Comparison of ENCODE assay signal across 31 cellular contexts in genomic region chr11:120020486-120020885, GRCh38.
DNase-seq lines count a peak whose midpoint lies in the region; ATAC-seq and TF ChIP-seq lines count a peak whose summit lies in the region.
"Had no signal": no experiment of that assay in that cellular context is flagged by ENCODE, and none has a peak within 500 bp of the region (broad histone marks: within the 10 kb centered on the region; RNA-seq: fewer than 3 reads in every experiment).

No MANE protein-coding gene starts in this region.

- H3K9me3 ChIP-seq in SK-N-SH = no peaks in the 10 kb centered on the region
- no peaks in the 10 kb centered on the region for H3K9me3 ChIP-seq in HEK293 (ENCODE audit: control insufficient read depth, insufficient read depth, low read depth, low read length)
- H3K9me3 ChIP-seq in smooth muscle cell (replicated peaks; ENCODE audit: low read depth) = no peaks in the 10 kb centered on the region
- H3K9me3 ChIP-seq: A549, BE2C, BLaER1, Caco-2 had no signal

- H3K4me2 ChIP-seq in SK-N-SH (no peak overlapping the region), smooth muscle cell (peak overlapping the region; percentile 38)
- H3K4me2 ChIP-seq: A549; BLaER1; BLaER1 treated with 17β-estradiol and CSF1 and Interleukin-3, amounts not matched to agents 10 nM and 100 nM had no signal

- H3K79me2 ChIP-seq in SK-N-SH (ENCODE audit: insufficient read depth) (no peaks in the 10 kb centered on the region), smooth muscle cell (ENCODE audit: low read depth) (no peaks in the 10 kb centered on the region)

- POLR2A ChIA-PET in SK-N-SH (lab: Yijun Ruan, JAX) = interaction anchor here (1.0 kb wide), 1 partner anchor 128 kb away, joined by 3 read pairs; no protein-coding TSS in a partner anchor
- POLR2A ChIA-PET in HEK293 (lab: Yijun Ruan, JAX) = no interaction called here

- DNase-seq in SK-N-SH = peak; percentile 52
- DNase-seq in smooth muscle cell (lab: John Stamatoyannopoulos, UW; ENCODE audit: unreplicated experiment) = no peak
- no peak for DNase-seq in amygdala (lab: John Stamatoyannopoulos, UW)
- DNase-seq: 8988T; ACHN; AML-193; C1 segment of cervical spinal cord; Caco-2; Calu3; CD4-positive, alpha-beta memory T cell; CD4-positive, alpha-beta T cell; CD4-positive, CD25-positive, alpha-beta regulatory T cell; CD8-positive, alpha-beta memory T cell; CD8-positive, alpha-beta T cell; COR-L47; DMS 273 treated with DMSO at 0.1 percent for 48 hours; DMS153; DMS53; DMS79; DMS79 treated with DMSO at 0.1 percent for 48 hours; DND-41; EL had no signal

- H3K27ac ChIP-seq in SK-N-SH (ENCODE audit: low read depth in 2 of 2, low read length in 1 of 2) (no peak overlapping the region; a peak in 1 of 4 replicates), HEK293 (ENCODE audit: extremely low read depth, low read depth, low read length) (no peak overlapping the region), smooth muscle cell (ENCODE audit: low read depth) (no peak overlapping the region)
- H3K27ac ChIP-seq: 22Rv1; A549; BLaER1; BLaER1 treated with 17β-estradiol and CSF1 and Interleukin-3, amounts not matched to agents 10 nM and 100 nM; C4-2B had no signal

- H3F3A ChIP-seq in SK-N-SH (replicated peaks; ENCODE audit: insufficient read depth) = no peaks in the 10 kb centered on the region
- peaks cover 19% of the 10 kb centered on the region for H3F3A ChIP-seq in smooth muscle cell (ENCODE audit: low read depth)

- ATAC-seq in SK-N-SH treated with all-trans-retinoic acid at 6 μM for 48 hours (no peak), GM18873 (IDR thresholded peaks at IDR 0.05; ENCODE audit: low FRiP score, unreplicated experiment) (no peak)
- ATAC-seq: A549; CD8-positive, alpha-beta T cell had no signal

- H3K4me3 ChIP-seq in SK-N-SH (ENCODE audit: low read depth in 2 of 2, low read length in 1 of 2) (no peak overlapping the region), HEK293 (ENCODE audit: low read depth, low read length) (no peak overlapping the region), smooth muscle cell (no peak overlapping the region)
- H3K4me3 ChIP-seq: A549; BLaER1; BLaER1 treated with 17β-estradiol and CSF1 and Interleukin-3, amounts not matched to agents 10 nM and 100 nM had no signal

- H3K36me3 ChIP-seq in SK-N-SH (replicated peaks in 1 of 2; ENCODE audit: control insufficient read depth in 1 of 2, insufficient read depth in 2 of 2, low read length in 1 of 2) (no peaks in the 10 kb centered on the region), HEK293 (ENCODE audit: control insufficient read depth in 2 of 2, insufficient read depth in 1 of 2, low read length in 2 of 2) (no peaks in the 10 kb centered on the region), smooth muscle cell (ENCODE audit: low read depth) (no peaks in the 10 kb centered on the region)
- H3K36me3 ChIP-seq: BE2C; BLaER1; BLaER1 treated with 17β-estradiol and CSF1 and Interleukin-3, amounts not matched to agents 10 nM and 100 nM had no signal

- TF ChIP-seq EP300 in SK-N-SH (IDR thresholded peaks at IDR 0.05; ENCODE audit: borderline replicate concordance in 1 of 2, low read depth in 1 of 2, low read length in 1 of 2) = no peak

- no peak for TF ChIP-seq RAD21 in SK-N-SH (IDR thresholded peaks at IDR 0.05; ENCODE audit: low read length)

- H3K9ac ChIP-seq in SK-N-SH (no peak overlapping the region), smooth muscle cell (ENCODE audit: low read depth) (no peak overlapping the region)
- H3K9ac ChIP-seq: BLaER1; BLaER1 treated with 17β-estradiol and CSF1 and Interleukin-3, amounts not matched to agents 10 nM and 100 nM had no signal

- H2AFZ ChIP-seq in SK-N-SH (ENCODE audit: low read depth) (no peak overlapping the region), smooth muscle cell (ENCODE audit: low read depth) (no peak overlapping the region)

- CTCF ChIA-PET in SK-N-SH (lab: Yijun Ruan, JAX) = interaction anchor here (10.7 kb wide), 1 partner anchor 88 kb away, joined by 73 read pairs; no protein-coding TSS in a partner anchor
- CTCF ChIA-PET in HEK293 (lab: Yijun Ruan, JAX) = interaction anchor here (0.7 kb wide), 1 partner anchor 853 kb away, joined by 3 read pairs; no protein-coding TSS in a partner anchor

- no peaks in the 10 kb centered on the region for H3K9me2 ChIP-seq in SK-N-SH

- H4K20me1 ChIP-seq in SK-N-SH (ENCODE audit: insufficient read depth) (no peaks in the 10 kb centered on the region), smooth muscle cell (ENCODE audit: low read depth) (no peaks in the 10 kb centered on the region)
- H4K20me1 ChIP-seq: BLaER1; BLaER1 treated with 17β-estradiol and CSF1 and Interleukin-3, amounts not matched to agents 10 nM and 100 nM had no signal

- 21% methylated on average over 4 of the region's 4 CpGs for WGBS in SK-N-SH (ENCODE audit: low lambda C conversion rate)
- 41% methylated on average over 4 of the region's 4 CpGs for WGBS in smooth muscle cell (ENCODE audit: low lambda C conversion rate)

- H3K27me3 ChIP-seq in SK-N-SH (ENCODE audit: insufficient read depth) (peaks cover 6% of the 10 kb centered on the region; the same call in 1 of the 2 replicates), smooth muscle cell (ENCODE audit: low read depth) (no peaks in the 10 kb centered on the region)
- H3K27me3 ChIP-seq: BE2C; BLaER1; BLaER1 treated with 17β-estradiol and CSF1 and Interleukin-3, amounts not matched to agents 10 nM and 100 nM had no signal

- H3K4me1 ChIP-seq in SK-N-SH (ENCODE audit: control insufficient read depth in 1 of 2, insufficient read depth in 2 of 2, low read depth in 1 of 2, low read length in 1 of 2) (peaks cover 0 to 54% of the 10 kb centered on the region in 2 experiments; a peak in 2 of 4 replicates), HEK293 (ENCODE audit: control insufficient read depth, insufficient read depth, low read length) (no peaks in the 10 kb centered on the region), smooth muscle cell (ENCODE audit: low read depth) (peaks cover 20% of the 10 kb centered on the region)
- H3K4me1 ChIP-seq: A549, Caco-2 had no signal

- no peak for TF ChIP-seq CTCF in SK-N-SH (IDR thresholded peaks at IDR 0.05)
- no peak for TF ChIP-seq CTCF in HEK293 (tag by site-specific recombination; IDR thresholded peaks at IDR 0.05)
- TF ChIP-seq CTCF in smooth muscle cell (IDR thresholded peaks at IDR 0.05; ENCODE audit: borderline replicate concordance, insufficient read depth, poor library complexity, severe bottlenecking) = no peak

TF ChIP-seq in SK-N-SH, 30 proteins besides CTCF, POLR2A, EP300 and RAD21 (continues in another document):
- TF ChIP-seq RCOR1 (IDR thresholded peaks at IDR 0.05; ENCODE audit: low read length) (no peak), USF1 (IDR thresholded peaks at IDR 0.05; ENCODE audit: borderline replicate concordance, low read depth) (no peak), RXRA (IDR thresholded peaks at IDR 0.05; ENCODE audit: borderline replicate concordance, low read depth) (no peak)

TF ChIP-seq in SK-N-SH treated with all-trans-retinoic acid at 6 μM for 48 hours, 23 proteins besides CTCF, POLR2A, EP300 and RAD21 (continues in another document):
- TF ChIP-seq ZFP30 (CRISPR knock-in tag; IDR thresholded peaks at IDR 0.05) = no peak
- TF ChIP-seq RARB (CRISPR knock-in tag; IDR thresholded peaks at IDR 0.05) = no peak
- TF ChIP-seq GLIS3 (CRISPR knock-in tag; IDR thresholded peaks at IDR 0.05) = no peak
- TF ChIP-seq BACH2 (CRISPR knock-in tag; IDR thresholded peaks at IDR 0.05; ENCODE audit: borderline replicate concordance) = no peak
- no peak for TF ChIP-seq ZNF565 (CRISPR knock-in tag; conservative IDR thresholded peaks at IDR 0.05; ENCODE audit: low read depth)
- TF ChIP-seq CSRNP3 (CRISPR knock-in tag; IDR thresholded peaks at IDR 0.05) = no peak

TF ChIP-seq in HEK293, 187 proteins besides CTCF, POLR2A, EP300 and RAD21:
- TF ChIP-seq GLIS1 (tag by site-specific recombination; IDR thresholded peaks at IDR 0.05) = peak; percentile 74
- no peak for TF ChIP-seq ZNF211 (tag by site-specific recombination; IDR thresholded peaks at IDR 0.05; ENCODE audit: low read depth)
